28 cellular contexts compared by ENCODE assay signal in the genomic region with DNA sequence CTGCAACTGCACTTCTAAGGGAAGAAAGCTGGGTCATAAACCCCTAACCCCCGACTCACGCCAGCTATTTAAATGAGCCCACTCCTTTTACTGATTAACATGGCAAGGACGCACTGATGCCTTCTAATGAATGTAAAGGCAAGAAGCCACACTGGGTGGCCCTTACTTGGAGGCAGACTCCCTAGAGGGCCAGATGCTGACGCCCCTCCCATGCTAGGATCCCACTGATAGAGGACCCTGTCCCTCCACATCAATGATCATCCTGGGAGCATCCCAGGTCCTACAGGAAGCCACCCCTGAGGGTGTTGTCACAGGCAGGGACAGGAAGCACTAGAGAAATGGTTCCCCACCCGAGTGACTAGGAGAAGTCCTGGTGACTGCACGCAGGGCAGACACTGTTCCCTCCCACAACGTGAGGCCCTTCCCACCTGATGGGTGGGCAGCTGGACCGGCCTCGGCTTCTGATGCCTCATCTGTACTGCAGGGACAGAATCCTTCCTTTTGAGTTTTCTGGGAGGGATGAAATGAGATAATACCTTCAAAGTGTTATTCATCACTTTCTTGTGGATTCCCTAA. TPM values are rescaled to one million over a fixed set of nuclear protein-coding genes. Genes with fewer than 3 reads are reported as not detected.
A peak's percentile ranks its signal among the peaks of the same experiment; 100 is the strongest.
DNase-seq lines count a peak whose midpoint lies in the region; ATAC-seq, FAIRE-seq and TF ChIP-seq lines count a peak whose summit lies in the region.
"Had no signal": no experiment of that assay in that cellular context is flagged by ENCODE, and none has a peak within 500 bp of the region (broad histone marks: within the 10 kb centered on the region; RNA-seq: fewer than 3 reads in every experiment).

No MANE protein-coding gene starts in this region.

- no peak overlapping the region for H3K9ac ChIP-seq in mesenchymal stem cell (ENCODE audit: low read length)

- no peaks in the 10 kb centered on the region for H3K9me3 Mint-ChIP-seq in stimulated activated naive CD8-positive, alpha-beta T cell treated with anti-CD3 and anti-CD28 coated beads, Interleukin-15, amount 100 ng/mL, for 72 hours
- no peaks in the 10 kb centered on the region for H3K9me3 Mint-ChIP-seq in endothelial cell (ENCODE audit: unreplicated experiment)
- H3K9me3 Mint-ChIP-seq: CD4-positive, alpha-beta T cell; GM23338 had no signal

- H3K36me3 Mint-ChIP-seq in endothelial cell (ENCODE audit: low read depth, unreplicated experiment): peaks cover 83% of the 10 kb centered on the region

- 92% methylated on average over 9 of the region's 9 CpGs for WGBS in mesenchymal stem cell

- peak; percentile 29 for ATAC-seq in stimulated activated naive CD8-positive, alpha-beta T cell treated with anti-CD3 and anti-CD28 coated beads, Interleukin-15, Interleukin-2, amounts not matched to agents 100 U/mL and 50 U/mL, for 24 hours
- ATAC-seq in stimulated activated naive CD8-positive, alpha-beta T cell treated with anti-CD3 and anti-CD28 coated beads, Interleukin-15, amount 100 ng/mL, for 72 hours: no peak
- ATAC-seq in upper lobe of right lung: peak; percentile 17
- ATAC-seq: A549, GM23338, HepG2 had no signal

- no peak overlapping the region for H4K91ac ChIP-seq in mesenchymal stem cell (ENCODE audit: low read length)

- no peak overlapping the region for H2BK12ac ChIP-seq in mesenchymal stem cell (ENCODE audit: low read length in 2 of 2)

- H3K4me3 Mint-ChIP-seq in stimulated activated naive CD8-positive, alpha-beta T cell treated with anti-CD3 and anti-CD28 coated beads, Interleukin-15, amount 100 ng/mL, for 72 hours: no peak overlapping the region
- peak overlapping the region; percentile 63 for H3K4me3 Mint-ChIP-seq in endothelial cell (ENCODE audit: unreplicated experiment)
- H3K4me3 Mint-ChIP-seq: CD4-positive, alpha-beta T cell; GM23338 had no signal

- H3K4me3 ChIP-seq in mesenchymal stem cell (ENCODE audit: insufficient read depth in 1 of 2, low read depth in 1 of 2, low read length in 2 of 2) (no peak overlapping the region), upper lobe of right lung (no peak overlapping the region), foreskin fibroblast (ENCODE audit: low read depth in 1 of 2, low read length in 2 of 2) (no peak overlapping the region)
- H3K4me3 ChIP-seq: A549, GM23338 had no signal

- TF ChIP-seq CTCF in endothelial cell (IDR thresholded peaks at IDR 0.05; ENCODE audit: unreplicated experiment): no peak
- TF ChIP-seq CTCF in upper lobe of right lung (IDR thresholded peaks at IDR 0.05): no peak
- no peak for TF ChIP-seq CTCF in foreskin fibroblast (IDR thresholded peaks at IDR 0.05; ENCODE audit: low read depth, low read length)

- H3K4me1 Mint-ChIP-seq in stimulated activated naive CD8-positive, alpha-beta T cell treated with anti-CD3 and anti-CD28 coated beads, Interleukin-15, amount 100 ng/mL, for 72 hours: peaks cover 9% of the 10 kb centered on the region
- H3K4me1 Mint-ChIP-seq in endothelial cell (ENCODE audit: unreplicated experiment): peaks cover 83% of the 10 kb centered on the region

- H3K4me2 ChIP-seq in mesenchymal stem cell (ENCODE audit: low read length, poor library complexity, severe bottlenecking): no peak overlapping the region
- H3K4me2 ChIP-seq: A549, GM23338 had no signal

- intact Hi-C loops in upper lobe of right lung (cut with DNase I): no loop called here

- H2BK15ac ChIP-seq in mesenchymal stem cell (ENCODE audit: low read depth, poor library complexity, severe bottlenecking): peak overlapping the region; percentile 50

- H3K9me3 ChIP-seq in mesenchymal stem cell (ENCODE audit: control insufficient read depth, low read length): no peaks in the 10 kb centered on the region
- no peaks in the 10 kb centered on the region for H3K9me3 ChIP-seq in upper lobe of right lung
- H3K9me3 ChIP-seq: A549, BE2C had no signal

- no peak overlapping the region for H2AFZ ChIP-seq in mesenchymal stem cell (ENCODE audit: low read depth, low read length)
- H2AFZ ChIP-seq: GM23338 had no signal

- H2BK5ac ChIP-seq in mesenchymal stem cell (ENCODE audit: low read depth, low read length, poor library complexity, severe bottlenecking): no peak overlapping the region

- no peak overlapping the region for H3K14ac ChIP-seq in mesenchymal stem cell (ENCODE audit: low read length in 2 of 2)

- H3K27me3 Mint-ChIP-seq in stimulated activated naive CD8-positive, alpha-beta T cell treated with anti-CD3 and anti-CD28 coated beads, Interleukin-15, amount 100 ng/mL, for 72 hours: peaks cover 96% of the 10 kb centered on the region
- H3K27me3 Mint-ChIP-seq in endothelial cell (ENCODE audit: unreplicated experiment): peaks cover 32% of the 10 kb centered on the region

- no peak overlapping the region for H3K18ac ChIP-seq in mesenchymal stem cell (ENCODE audit: low read depth in 1 of 2, low read length in 2 of 2)

- H3K27ac ChIP-seq in mesenchymal stem cell (ENCODE audit: low read length, poor library complexity, severe bottlenecking) (no peak overlapping the region), upper lobe of right lung (peak overlapping the region; percentile 6)
- H3K27ac ChIP-seq: A549, HL-60 had no signal

- H3K36me3 ChIP-seq in mesenchymal stem cell (ENCODE audit: control insufficient read depth in 1 of 2, insufficient read depth in 2 of 2, low read depth in 1 of 2, low read length in 2 of 2) (peaks cover 53 to 74% of the 10 kb centered on the region in 2 experiments), upper lobe of right lung (no peaks in the 10 kb centered on the region)
- H3K36me3 ChIP-seq: BE2C had no signal

- H3K27me3 ChIP-seq in mesenchymal stem cell (ENCODE audit: control insufficient read depth in 1 of 2, insufficient read depth in 1 of 2, low read length in 2 of 2) (no peaks in the 10 kb centered on the region), upper lobe of right lung (no peaks in the 10 kb centered on the region)
- H3K27me3 ChIP-seq: BE2C had no signal

- H3K79me1 ChIP-seq in mesenchymal stem cell (replicated peaks; ENCODE audit: low read length, poor library complexity, severe bottlenecking): peaks cover 52% of the 10 kb centered on the region

- no peak for FAIRE-seq in urothelium cell line (lab: Jason Lieb, UNC)
- FAIRE-seq: A549, GM12891, HepG2, RCC 7860 had no signal

- H3K4ac ChIP-seq in mesenchymal stem cell (ENCODE audit: low read depth in 1 of 2, low read length in 2 of 2): no peak overlapping the region

- no peak overlapping the region for H2BK120ac ChIP-seq in mesenchymal stem cell (ENCODE audit: low read depth, low read length)

- peaks cover 7% of the 10 kb centered on the region for H3K4me1 ChIP-seq in mesenchymal stem cell (ENCODE audit: control insufficient read depth, insufficient read depth, low read depth, low read length)
- H3K4me1 ChIP-seq in upper lobe of right lung: peaks cover 23% of the 10 kb centered on the region
- H3K4me1 ChIP-seq: A549, BE2C had no signal

- H4K8ac ChIP-seq in mesenchymal stem cell (ENCODE audit: low read length): no peak overlapping the region

- no peak overlapping the region for H2AK5ac ChIP-seq in mesenchymal stem cell (ENCODE audit: low read length, severe bottlenecking)

- H3K23ac ChIP-seq in mesenchymal stem cell (ENCODE audit: low read length in 2 of 2): no peak overlapping the region

- no peak overlapping the region for H3K27ac Mint-ChIP-seq in stimulated activated naive CD8-positive, alpha-beta T cell treated with anti-CD3 and anti-CD28 coated beads, Interleukin-15, amount 100 ng/mL, for 72 hours
- H3K27ac Mint-ChIP-seq in endothelial cell (ENCODE audit: unreplicated experiment): peak overlapping the region; percentile 67
- H3K27ac Mint-ChIP-seq: CD4-positive, alpha-beta T cell; GM23338 had no signal

- no peak for DNase-seq in stimulated activated naive CD8-positive, alpha-beta T cell treated with anti-CD3 and anti-CD28 coated beads, Interleukin-15, Interleukin-2, amounts not matched to agents 100 U/mL and 50 U/mL, for 24 hours
- no peak for DNase-seq in stimulated activated naive CD8-positive, alpha-beta T cell treated with anti-CD3 and anti-CD28 coated beads, Interleukin-15, amount 100 ng/mL, for 72 hours
- DNase-seq in endothelial cell (ENCODE audit: low spot score): no peak
- DNase-seq in mesenchymal stem cell: no peak
- DNase-seq in upper lobe of right lung: no peak
- DNase-seq in urothelium cell line (ENCODE audit: low spot score): no peak
- DNase-seq in foreskin fibroblast: no peak
- no peak for DNase-seq in activated T-cell treated with anti-CD3 and anti-CD28 coated beads, Interleukin-2, amount 50 U/mL, for 1 hour
- DNase-seq: CD4-positive, alpha-beta T cell; COR-L47; DMS 273 treated with DMSO at 0.1 percent for 48 hours; DMS79 treated with DMSO at 0.1 percent for 48 hours; HCEC 1CT; KBM-7; NCI-H1092; NCI-H1436; NCI-H187 treated with DMSO at 0.1 percent for 48 hours; NCI-H2107; NCI-H446 treated with DMSO at 0.1 percent for 48 hours; NCI-H526 treated with DMSO at 0.1 percent for 48 hours; OCI-M1 had no signal

RNA-seq across cellular contexts. Expression of gene JCAD, which starts 20.3 kb away (rescaled TPM):
- total RNA-seq in endothelial cell (ENCODE audit: unreplicated experiment): 234 TPM
- polyA plus RNA-seq in mesenchymal stem cell (2013, experiment 1 of 2): 32.6 TPM
- polyA plus RNA-seq in mesenchymal stem cell (2013, experiment 2 of 2): 33.3 TPM
- 67.6 TPM for total RNA-seq in upper lobe of right lung
- total RNA-seq: CD4-positive, alpha-beta T cell had no signal
